ENCODE assay signal across 1 cellular context in the genomic region with DNA sequence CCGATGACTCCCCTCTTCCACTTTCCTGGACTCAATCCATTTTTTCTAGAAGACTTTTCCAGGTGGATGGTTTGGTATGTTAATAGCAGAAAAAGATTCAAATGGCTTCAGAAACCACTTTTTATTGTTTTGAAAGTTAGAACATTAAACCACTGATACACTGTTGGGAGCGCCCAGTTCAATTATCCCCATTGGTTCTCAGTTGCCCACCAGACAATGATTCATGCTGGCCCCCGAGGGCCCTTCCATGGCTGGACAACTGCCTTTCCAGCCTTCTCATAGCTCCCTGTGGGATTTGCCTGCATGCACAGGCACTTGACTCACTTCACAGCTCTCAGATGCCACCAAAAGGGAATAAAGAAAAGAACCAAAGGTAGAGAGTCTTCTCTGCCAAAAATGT.
TF ChIP-seq lines count a peak whose summit lies in the region.

No MANE protein-coding gene starts in this region.

TF ChIP-seq in IMR-90, 13 proteins besides CTCF, POLR2A, EP300 and RAD21:
- TF ChIP-seq, protein P1, sequence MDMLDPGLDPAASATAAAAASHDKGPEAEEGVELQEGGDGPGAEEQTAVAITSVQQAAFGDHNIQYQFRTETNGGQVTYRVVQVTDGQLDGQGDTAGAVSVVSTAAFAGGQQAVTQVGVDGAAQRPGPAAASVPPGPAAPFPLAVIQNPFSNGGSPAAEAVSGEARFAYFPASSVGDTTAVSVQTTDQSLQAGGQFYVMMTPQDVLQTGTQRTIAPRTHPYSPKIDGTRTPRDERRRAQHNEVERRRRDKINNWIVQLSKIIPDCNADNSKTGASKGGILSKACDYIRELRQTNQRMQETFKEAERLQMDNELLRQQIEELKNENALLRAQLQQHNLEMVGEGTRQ (IDR thresholded peaks at IDR 0.05; ENCODE audit: low read depth, low read length): no peak
- TF ChIP-seq MAZ (IDR thresholded peaks at IDR 0.05; ENCODE audit: borderline replicate concordance, low read depth, low read length) (no peak), BHLHE40 (IDR thresholded peaks at IDR 0.05; ENCODE audit: low read depth, low read length) (no peak), FOS (IDR thresholded peaks at IDR 0.05; ENCODE audit: low read depth, low read length) (no peak), SMC3 (IDR thresholded peaks at IDR 0.05; ENCODE audit: low read depth, low read length) (no peak), CEBPB (IDR thresholded peaks at IDR 0.05; ENCODE audit: low read depth, low read length) (no peak), RCOR1 (IDR thresholded peaks at IDR 0.05; ENCODE audit: insufficient replicate concordance, low read length) (no peak), CHD1 (IDR thresholded peaks at IDR 0.05; ENCODE audit: low read depth, low read length) (no peak), NFE2L2 (IDR thresholded peaks at IDR 0.05; ENCODE audit: low read depth, low read length) (no peak), MXI1 (IDR thresholded peaks at IDR 0.05; ENCODE audit: borderline replicate concordance, low read depth, low read length) (no peak), RFX5 (IDR thresholded peaks at IDR 0.05; ENCODE audit: low read depth, low read length) (no peak), MAFK (IDR thresholded peaks at IDR 0.05; ENCODE audit: low read depth, low read length) (no peak)
- TF ChIP-seq, protein P2, sequence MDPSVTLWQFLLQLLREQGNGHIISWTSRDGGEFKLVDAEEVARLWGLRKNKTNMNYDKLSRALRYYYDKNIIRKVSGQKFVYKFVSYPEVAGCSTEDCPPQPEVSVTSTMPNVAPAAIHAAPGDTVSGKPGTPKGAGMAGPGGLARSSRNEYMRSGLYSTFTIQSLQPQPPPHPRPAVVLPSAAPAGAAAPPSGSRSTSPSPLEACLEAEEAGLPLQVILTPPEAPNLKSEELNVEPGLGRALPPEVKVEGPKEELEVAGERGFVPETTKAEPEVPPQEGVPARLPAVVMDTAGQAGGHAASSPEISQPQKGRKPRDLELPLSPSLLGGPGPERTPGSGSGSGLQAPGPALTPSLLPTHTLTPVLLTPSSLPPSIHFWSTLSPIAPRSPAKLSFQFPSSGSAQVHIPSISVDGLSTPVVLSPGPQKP (IDR thresholded peaks at IDR 0.05; ENCODE audit: borderline replicate concordance, low read depth, low read length): no peak
TF ChIP-seq in IMR-90: peak in this region for 0.
